Comparison of ENCODE assay signal across 12 cellular contexts in the genomic region with DNA sequence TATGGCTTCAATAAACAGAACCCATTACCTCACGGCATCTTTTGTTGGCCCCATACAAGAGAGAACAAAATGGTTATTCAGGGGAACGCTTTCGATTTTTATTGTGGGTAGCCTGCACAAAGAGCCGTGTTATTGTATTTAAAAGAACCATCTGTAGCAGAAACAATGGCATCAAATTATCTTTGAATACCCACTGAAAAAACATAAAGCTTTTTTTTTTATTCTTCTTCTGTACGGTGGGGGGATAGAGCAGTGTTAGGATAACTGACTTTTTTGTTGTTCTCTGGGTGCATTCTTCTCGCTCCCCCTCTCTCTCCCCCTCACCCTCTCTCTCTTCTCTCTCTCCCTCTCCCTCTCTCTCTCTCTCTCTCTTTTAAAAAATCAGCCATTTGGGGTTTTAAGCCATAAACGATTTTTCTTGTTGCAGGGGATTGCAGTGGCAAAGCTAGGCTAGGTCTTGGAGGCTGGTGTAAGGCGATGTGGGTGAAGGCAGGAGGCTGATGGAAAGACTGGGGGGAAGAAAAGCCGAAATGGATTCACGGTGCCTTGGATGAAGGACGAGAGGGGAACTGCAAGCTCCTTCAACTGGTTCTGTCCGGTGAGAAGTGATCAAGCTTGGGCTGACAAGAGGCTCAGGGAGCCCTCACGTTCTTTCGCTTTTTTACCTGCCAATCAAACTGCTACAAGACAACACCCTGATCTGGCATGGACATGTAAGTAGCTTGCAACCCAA. TPM values are rescaled to one million over a fixed set of nuclear protein-coding genes. Genes with fewer than 3 reads are reported as not detected.
DNase-seq lines count a peak whose midpoint lies in the region; ATAC-seq and TF ChIP-seq lines count a peak whose summit lies in the region.
"Had no signal": no experiment of that assay in that cellular context is flagged by ENCODE, and none has a peak within 500 bp of the region (broad histone marks: within the 10 kb centered on the region; RNA-seq: fewer than 3 reads in every experiment).

No MANE protein-coding gene starts in this region.

- H3K23ac ChIP-seq in trophoblast cell (ENCODE audit: low read length) = no peak overlapping the region

- no peaks in the 10 kb centered on the region for H3K9me2 ChIP-seq in OCI-LY1 (ENCODE audit: low read depth, low read length)

- H3K27ac ChIP-seq in HUES48 (ENCODE audit: low read depth, low read length) = no peak overlapping the region
- H3K27ac ChIP-seq in OCI-LY1 (ENCODE audit: low read depth, low read length, poor library complexity, severe bottlenecking) = peak overlapping the region; percentile 92
- H3K27ac ChIP-seq in epithelial cell of prostate = peak overlapping the region; percentile 36
- H3K27ac ChIP-seq in trophoblast cell (ENCODE audit: low read depth, low read length) = no peak overlapping the region
- H3K27ac ChIP-seq: HL-60 had no signal

- no CpG with 5 or more reads among the region's 14 CpGs for WGBS in trophoblast cell (ENCODE audit: extremely low coverage, insufficient coverage, insufficient read length)

- 0 out of 2 replicates have a peak overlapping the region, but pooled peaks have one; percentile 4 for H2AFZ ChIP-seq in OCI-LY1 (ENCODE audit: low read length)
- no peak overlapping the region for H2AFZ ChIP-seq in trophoblast cell (ENCODE audit: insufficient read depth, low read length, poor library complexity)

- H2BK120ac ChIP-seq in trophoblast cell (ENCODE audit: insufficient read depth, low read length, poor library complexity) = no peak overlapping the region

- no peak overlapping the region for H3K4ac ChIP-seq in trophoblast cell (ENCODE audit: low read depth, low read length)

- H4K91ac ChIP-seq in trophoblast cell (ENCODE audit: low read depth, low read length) = peak overlapping the region; percentile 4

- H3K79me1 ChIP-seq in trophoblast cell (ENCODE audit: low read length) = peaks cover 8% of the 10 kb centered on the region

- no peak overlapping the region for H4K8ac ChIP-seq in trophoblast cell (ENCODE audit: low read depth, low read length)

- H3K14ac ChIP-seq in trophoblast cell (ENCODE audit: low read length) = no peak overlapping the region

- no peak overlapping the region for H3K9ac ChIP-seq in HUES48 (ENCODE audit: low read depth, low read length)
- H3K9ac ChIP-seq in OCI-LY1 (ENCODE audit: low read length) = peak overlapping the region; percentile 73
- H3K9ac ChIP-seq in trophoblast cell (ENCODE audit: low read length) = no peak overlapping the region

- peaks cover 67% of the 10 kb centered on the region for H3K27me3 ChIP-seq in HUES48 (ENCODE audit: control insufficient read depth, insufficient read depth, low read length)
- no peaks in the 10 kb centered on the region for H3K27me3 ChIP-seq in OCI-LY1 (ENCODE audit: insufficient read depth, low read length)
- peaks cover 31% of the 10 kb centered on the region for H3K27me3 ChIP-seq in trophoblast cell (ENCODE audit: insufficient read depth, low read length)

- H3K18ac ChIP-seq in trophoblast cell (ENCODE audit: low read length) = no peak overlapping the region

- no peak for ATAC-seq in GM18502 (IDR thresholded peaks at IDR 0.05; ENCODE audit: poor library complexity, unreplicated experiment)
- ATAC-seq: esophagus mucosa had no signal

- H3K4me1 ChIP-seq in HUES48 (ENCODE audit: control insufficient read depth, insufficient read depth, low read length) (peaks cover 72% of the 10 kb centered on the region), OCI-LY1 (ENCODE audit: insufficient read depth, low read length, severe bottlenecking) (peaks cover 69% of the 10 kb centered on the region), trophoblast cell (ENCODE audit: control insufficient read depth in 1 of 2, insufficient read depth in 2 of 2, low read length in 2 of 2) (peaks cover 6 to 9% of the 10 kb centered on the region in 2 experiments)

- no peak overlapping the region for H2BK12ac ChIP-seq in trophoblast cell (ENCODE audit: low read length)

- no peak overlapping the region for H2BK5ac ChIP-seq in trophoblast cell (ENCODE audit: low read depth, low read length, poor library complexity)

- no peaks in the 10 kb centered on the region for H3F3A ChIP-seq in OCI-LY1 (ENCODE audit: insufficient read depth, low read length)

- TF ChIP-seq CTCF in OCI-LY1 (IDR thresholded peaks at IDR 0.05; ENCODE audit: low read length) = no peak

- H3K36me3 ChIP-seq in HUES48 (ENCODE audit: control insufficient read depth, insufficient read depth, low read length) (no peaks in the 10 kb centered on the region), OCI-LY1 (ENCODE audit: insufficient read depth, low read length) (no peaks in the 10 kb centered on the region; the same call in 1 of the 2 replicates), trophoblast cell (ENCODE audit: control insufficient read depth in 1 of 2, insufficient read depth in 2 of 2, low read length in 2 of 2) (no peaks in the 10 kb centered on the region)

- DNase-seq in epithelial cell of prostate (ENCODE audit: low read depth, low spot score) (no peak), trophoblast cell (no peak), UCSD-AML1 (lab: John Stamatoyannopoulos, UW; ENCODE audit: unreplicated experiment) (no peak), NCI-H1092 treated with DMSO at 0.1 percent for 48 hours (lab: John Stamatoyannopoulos, UW) (no peak)
- DNase-seq in stimulated activated CD8-positive, alpha-beta memory T cell treated with anti-CD3 and anti-CD28 coated beads, Interleukin-4, amount 100 ng/mL, for 48 hours = no peak
- DNase-seq: aorta, NCI-H1694 treated with DMSO at 0.1 percent for 48 hours had no signal

- H4K20me1 ChIP-seq in OCI-LY1 (ENCODE audit: insufficient read depth, low read length) = no peaks in the 10 kb centered on the region

- no peak overlapping the region for H2AK5ac ChIP-seq in trophoblast cell (ENCODE audit: low read length)

- peak overlapping the region; percentile 87 for H3K4me2 ChIP-seq in OCI-LY1 (ENCODE audit: low read length)
- H3K4me2 ChIP-seq in trophoblast cell (ENCODE audit: low read length) = no peak overlapping the region

- H3K4me3 ChIP-seq in HUES48 (ENCODE audit: low read depth, low read length) = peak overlapping the region; percentile 49; the same call in 1 of the 2 replicates
- H3K4me3 ChIP-seq in OCI-LY1 (ENCODE audit: low read depth, low read length, poor library complexity, severe bottlenecking) = peak overlapping the region; percentile 63
- no peak overlapping the region for H3K4me3 ChIP-seq in trophoblast cell (ENCODE audit: low read depth, low read length)

- no peaks in the 10 kb centered on the region for H3K9me3 ChIP-seq in HUES48 (ENCODE audit: control insufficient read depth, insufficient read depth, low read length)
- H3K9me3 ChIP-seq in OCI-LY1 (ENCODE audit: low read length) = no peaks in the 10 kb centered on the region
- no peaks in the 10 kb centered on the region for H3K9me3 ChIP-seq in trophoblast cell (ENCODE audit: insufficient read depth, low read depth, low read length)

- no peaks in the 10 kb centered on the region for H3K79me2 ChIP-seq in OCI-LY1 (ENCODE audit: insufficient read depth, low read length)
- H3K79me2 ChIP-seq in trophoblast cell (ENCODE audit: control insufficient read depth, insufficient read depth, low read length, poor library complexity) = no peaks in the 10 kb centered on the region

- no peak overlapping the region for H4K12ac ChIP-seq in trophoblast cell (ENCODE audit: low read depth, low read length)

RNA-seq across cellular contexts. Expression of gene SOX2, which starts 12.4 kb away (rescaled TPM):
- 0.25 and 0.30 TPM in 2 replicates for polyA plus RNA-seq in trophoblast cell (2013)

Comparison
In these comparisons a context has a peak if more than half of its experiments do, and no peak if none do; other contexts are left out.
1. H3K27ac ChIP-seq: peak in OCI-LY1 (single experiment) and epithelial cell of prostate (single experiment); none in HUES48 (single experiment) and trophoblast cell (single experiment).